In the genomic region with DNA sequence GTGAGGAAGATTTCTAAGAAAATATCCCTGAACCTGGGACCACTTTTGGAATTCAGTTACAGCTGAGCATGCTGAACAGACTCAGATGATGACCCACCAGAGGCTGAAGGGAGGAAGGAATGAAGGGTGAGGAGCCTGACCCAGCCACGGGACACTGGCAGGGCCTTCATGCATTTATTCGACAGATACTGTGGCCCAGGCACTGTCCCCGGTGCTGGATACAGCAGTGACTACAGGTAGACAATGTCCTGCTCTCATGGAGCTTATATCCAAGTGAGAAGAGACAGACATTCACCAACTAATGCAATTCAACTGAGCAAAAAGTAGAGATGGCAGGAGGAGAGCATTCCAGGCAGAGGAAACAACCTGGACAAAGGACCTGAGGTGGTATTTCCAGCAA, we compare ENCODE assay signal across 24 cellular contexts. TPM values are rescaled to one million over a fixed set of nuclear protein-coding genes. Genes with fewer than 3 reads are reported as not detected.
DNase-seq lines count a peak whose midpoint lies in the region; ATAC-seq, FAIRE-seq and TF ChIP-seq lines count a peak whose summit lies in the region.
"Had no signal": no experiment of that assay in that cellular context is flagged by ENCODE, and none has a peak within 500 bp of the region (broad histone marks: within the 10 kb centered on the region; RNA-seq: fewer than 3 reads in every experiment).

No MANE protein-coding gene starts in this region.

- H3K9me3 ChIP-seq in astrocyte (ENCODE audit: insufficient read depth, low read depth, low read length) = no peaks in the 10 kb centered on the region
- H3K9me3 ChIP-seq: BE2C had no signal

- no peaks in the 10 kb centered on the region for H3K79me2 ChIP-seq in astrocyte (ENCODE audit: insufficient read depth, low read length)

- H3K4me2 ChIP-seq in astrocyte (ENCODE audit: low read length) = no peak overlapping the region

- H3K27me3 ChIP-seq in astrocyte (ENCODE audit: insufficient read depth, low read length) (no peaks in the 10 kb centered on the region), foreskin keratinocyte (no peaks in the 10 kb centered on the region)
- H3K27me3 ChIP-seq: BE2C had no signal

- no peaks in the 10 kb centered on the region for H3K27me3 Mint-ChIP-seq in astrocyte (ENCODE audit: low read depth, unreplicated experiment)
- no peaks in the 10 kb centered on the region for H3K27me3 Mint-ChIP-seq in nephron (ENCODE audit: low read depth)
- H3K27me3 Mint-ChIP-seq: CD4-positive, CD25-positive, alpha-beta regulatory T cell had no signal

- no peak overlapping the region for H2AFZ ChIP-seq in astrocyte (ENCODE audit: low read depth, low read length)

- peak; percentile 32 for FAIRE-seq in astrocyte (lab: Jason Lieb, UNC)
- FAIRE-seq: A204.1, GM12878, GM19239, K562 had no signal

- no peak overlapping the region for H3K27ac ChIP-seq in astrocyte (ENCODE audit: low read depth, low read length)
- H3K27ac ChIP-seq in foreskin keratinocyte = no peak overlapping the region

- ATAC-seq in left ventricle myocardium superior (no peak), HG03097 (IDR thresholded peaks at IDR 0.05; ENCODE audit: low FRiP score, unreplicated experiment) (no peak), foreskin keratinocyte (no peak)
- ATAC-seq: GM12878, HCT116, K562 had no signal

- TF ChIP-seq CTCF in astrocyte (IDR thresholded peaks at IDR 0.05; ENCODE audit: insufficient read depth, low read depth, low read length) (no peak), nephron (IDR thresholded peaks at IDR 0.05; ENCODE audit: unreplicated experiment in 3 of 3) (no peak), foreskin keratinocyte (conservative IDR thresholded peaks at IDR 0.05) (no peak)

- no peak overlapping the region for H3K4me3 ChIP-seq in astrocyte (ENCODE audit: insufficient read depth, low read depth, low read length)
- H3K4me3 ChIP-seq: GM12878, K562 had no signal

- no peaks in the 10 kb centered on the region for H4K20me1 ChIP-seq in astrocyte (ENCODE audit: insufficient read depth, low read length)

- H3K4me1 ChIP-seq in astrocyte (ENCODE audit: insufficient read depth, low read length) (peaks cover 23% of the 10 kb centered on the region), foreskin keratinocyte (no peaks in the 10 kb centered on the region)

- H3K36me3 ChIP-seq in astrocyte (ENCODE audit: insufficient read depth, low read length) = no peaks in the 10 kb centered on the region
- H3K36me3 ChIP-seq: BE2C had no signal

- no peaks in the 10 kb centered on the region for H3K36me3 Mint-ChIP-seq in astrocyte (ENCODE audit: low read depth, unreplicated experiment)
- H3K36me3 Mint-ChIP-seq in nephron (ENCODE audit: low read depth) = no peaks in the 10 kb centered on the region
- H3K36me3 Mint-ChIP-seq: CD4-positive, CD25-positive, alpha-beta regulatory T cell; CD8-positive, alpha-beta memory T cell had no signal

- H3K4me3 Mint-ChIP-seq in astrocyte (ENCODE audit: unreplicated experiment) = no peak overlapping the region
- no peak overlapping the region for H3K4me3 Mint-ChIP-seq in nephron
- H3K4me3 Mint-ChIP-seq: CD4-positive, CD25-positive, alpha-beta regulatory T cell; CD8-positive, alpha-beta memory T cell had no signal

- H3K4me1 Mint-ChIP-seq in astrocyte (ENCODE audit: low read depth, unreplicated experiment) (peaks cover 9% of the 10 kb centered on the region), nephron (peaks cover 57% of the 10 kb centered on the region)

- no peaks in the 10 kb centered on the region for H3K9me3 Mint-ChIP-seq in astrocyte (ENCODE audit: unreplicated experiment)
- peaks cover 2% of the 10 kb centered on the region for H3K9me3 Mint-ChIP-seq in nephron
- H3K9me3 Mint-ChIP-seq: CD4-positive, CD25-positive, alpha-beta regulatory T cell had no signal

- peak; percentile 31 for DNase-seq in cardiac septum (ENCODE audit: low spot score)
- DNase-seq in left ventricle myocardium superior = no peak
- DNase-seq in astrocyte (ENCODE audit: low read depth) = no peak
- no peak for DNase-seq in NCI-H2227 (lab: John Stamatoyannopoulos, UW; ENCODE audit: unreplicated experiment)
- DNase-seq in foreskin keratinocyte = no peak
- DNase-seq: ACHN; BE2C; C1 segment of cervical spinal cord; CD4-positive, CD25-positive, alpha-beta regulatory T cell; CD8-positive, alpha-beta memory T cell; COR-L47; DMS 273 treated with DMSO at 0.1 percent for 48 hours; DMS53; DND-41; EL; GOT3; H7 had no signal

- no peak overlapping the region for H3K9ac ChIP-seq in astrocyte (ENCODE audit: low read length)

- intact Hi-C loops in cardiac septum (cut with DNase I) = loop anchor here (10.0 kb wide), 1 partner anchor 151 kb away; a partner anchor contains a TSS
- intact Hi-C loops in left ventricle myocardium superior (cut with micrococcal nuclease) = no loop called here

- no peak overlapping the region for H3K27ac Mint-ChIP-seq in astrocyte (ENCODE audit: unreplicated experiment)
- peak overlapping the region in 2 of 3 experiments; percentile 15 to 77 for H3K27ac Mint-ChIP-seq in nephron

RNA-seq across cellular contexts. Expression of a gene that starts 2.2 kb away (rescaled TPM):
- 11.6 TPM for total RNA-seq in cardiac septum
- 12.0 TPM for total RNA-seq in left ventricle myocardium superior
- 8.2 and 9.2 TPM in 2 replicates for total RNA-seq in astrocyte
- total RNA-seq in foreskin keratinocyte = 4.8 and 6.0 TPM in 2 replicates
- 4.8 and 5.4 TPM in 2 replicates for polyA plus RNA-seq in foreskin keratinocyte

RNA-seq across cellular contexts. Expression of a gene that starts 58.6 kb away (rescaled TPM):
- total RNA-seq in cardiac septum (57.7 TPM), left ventricle myocardium superior (33.7 TPM), astrocyte (79.5 and 84.5 TPM in 2 replicates), foreskin keratinocyte (40.2 and 49.2 TPM in 2 replicates)
- polyA plus RNA-seq in foreskin keratinocyte = 13.5 TPM in 2 replicates
